ENCODE assay signal across 8 cellular contexts in genomic region chr7:106865130-106866115, GRCh38. TPM values are rescaled to one million over a fixed set of nuclear protein-coding genes. Genes with fewer than 3 reads are reported as not detected.
DNase-seq lines count a peak whose midpoint lies in the region; ATAC-seq and TF ChIP-seq lines count a peak whose summit lies in the region.

Gene PIK3CG, plus strand, starts transcription at chr7:106865282. Its CDS starts 2,280 bp downstream, at chr7:106867562.

- peaks cover 28% of the 10 kb centered on the region for H3F3A ChIP-seq in SU-DHL-6 (ENCODE audit: insufficient read depth)

- no peaks in the 10 kb centered on the region for H3K4me1 ChIP-seq in right cardiac atrium (ENCODE audit: control insufficient read depth, insufficient read depth, low read length)

- peak within 1 kb of the TSS; percentile 85 for H3K4me3 ChIP-seq in SU-DHL-6 (ENCODE audit: insufficient read depth, low read length, poor library complexity, severe bottlenecking)
- peak within 1 kb of the TSS; percentile 61 for H3K4me3 ChIP-seq in right cardiac atrium (ENCODE audit: low read length)

- H3K27ac ChIP-seq in SU-DHL-6 (ENCODE audit: low read depth, low read length) (peak within 1 kb of the TSS; percentile 92), right cardiac atrium (ENCODE audit: low read length) (peak within 1 kb of the TSS; percentile 28)

- peaks cover 85% of the 10 kb centered on the region for H3K4me1 Mint-ChIP-seq in activated T-cell treated with anti-CD3 and anti-CD28 coated beads, Interleukin-2, amount 50 U/mL, for 24 hours (ENCODE audit: low read depth)

- TF ChIP-seq CTCF in SU-DHL-6 (IDR thresholded peaks at IDR 0.05; ENCODE audit: insufficient read depth, low read length, poor library complexity, severe bottlenecking), result no peak

- H3K9me3 ChIP-seq in SU-DHL-6 (ENCODE audit: insufficient read depth, low read length) (no peaks in the 10 kb centered on the region), right cardiac atrium (ENCODE audit: control insufficient read depth, low read length) (no peaks in the 10 kb centered on the region)

- H3K9ac ChIP-seq in SU-DHL-6 (ENCODE audit: low read length), result peak within 1 kb of the TSS; percentile 66

- peak within 1 kb of the TSS; percentile 70 for H2AFZ ChIP-seq in SU-DHL-6 (ENCODE audit: low read depth, low read length, severe bottlenecking)

- peak; percentile 67 for ATAC-seq in HG03064 (IDR thresholded peaks at IDR 0.05; ENCODE audit: low read depth, unreplicated experiment)
- peak; percentile 51 to 58 for ATAC-seq in right cardiac atrium

- peak within 1 kb of the TSS; percentile 97 for H3K4me2 ChIP-seq in SU-DHL-6 (ENCODE audit: low read depth, low read length, poor library complexity, severe bottlenecking)

- peak within 1 kb of the TSS; percentile 96 for H3K27ac Mint-ChIP-seq in activated T-cell treated with anti-CD3 and anti-CD28 coated beads, Interleukin-2, amount 50 U/mL, for 24 hours

- H3K36me3 ChIP-seq in SU-DHL-6 (ENCODE audit: low read length), result peaks cover 10% of the 10 kb centered on the region; the same call in 1 of the 2 replicates

- 45% methylated on average over 13 of the region's 13 CpGs for WGBS in right cardiac atrium

- H3K4me3 Mint-ChIP-seq in activated T-cell treated with anti-CD3 and anti-CD28 coated beads, Interleukin-2, amount 50 U/mL, for 24 hours, result peak within 1 kb of the TSS; percentile 84

- DNase-seq in activated T-cell treated with anti-CD3 and anti-CD28 coated beads, Interleukin-2, amount 50 U/mL, for 24 hours, result no peak
- no peak for DNase-seq in activated T-cell treated with anti-CD3 and anti-CD28 coated beads, Interleukin-2, amount 50 U/mL, for 48 hours
- DNase-seq in right cardiac atrium (no peak), NCI-H2171 (lab: John Stamatoyannopoulos, UW) (no peak), DMS79 treated with DMSO at 0.1 percent for 48 hours (lab: John Stamatoyannopoulos, UW) (no peak), NCI-H1417 treated with DMSO at 0.1 percent for 48 hours (lab: John Stamatoyannopoulos, UW) (no peak)

- H3K36me3 Mint-ChIP-seq in activated T-cell treated with anti-CD3 and anti-CD28 coated beads, Interleukin-2, amount 50 U/mL, for 24 hours (ENCODE audit: low read depth), result peaks cover 48% of the 10 kb centered on the region

- H3K79me2 ChIP-seq in SU-DHL-6 (ENCODE audit: insufficient read depth, low read length), result peaks cover 53% of the 10 kb centered on the region

- H3K9me2 ChIP-seq in SU-DHL-6 (replicated peaks; ENCODE audit: insufficient read depth, low read length), result no peaks in the 10 kb centered on the region

- H3K27me3 Mint-ChIP-seq in activated T-cell treated with anti-CD3 and anti-CD28 coated beads, Interleukin-2, amount 50 U/mL, for 24 hours, result no peaks in the 10 kb centered on the region

- intact Hi-C loops in right cardiac atrium (cut with DNase I), result loop anchor here in 1 of 4 donors (10.0 kb wide), 1 partner anchor 1861 kb away; no protein-coding TSS in a partner anchor

- H3K27me3 ChIP-seq in SU-DHL-6 (ENCODE audit: low read length) (no peaks in the 10 kb centered on the region), right cardiac atrium (ENCODE audit: control insufficient read depth, insufficient read depth) (no peaks in the 10 kb centered on the region)

- no peaks in the 10 kb centered on the region for H4K20me1 ChIP-seq in SU-DHL-6 (ENCODE audit: low read depth, low read length)

- H3K9me3 Mint-ChIP-seq in activated T-cell treated with anti-CD3 and anti-CD28 coated beads, Interleukin-2, amount 50 U/mL, for 24 hours, result no peaks in the 10 kb centered on the region

RNA-seq across cellular contexts. Expression of gene PIK3CG, which starts in this region (rescaled TPM):
- 1 to 10 TPM; 1.8 to 3.3 (median 2.4) TPM for total RNA-seq in right cardiac atrium
- polyA plus RNA-seq in right cardiac atrium, result 0.14 TPM
